17 cellular contexts compared by ENCODE assay signal in the genomic region with DNA sequence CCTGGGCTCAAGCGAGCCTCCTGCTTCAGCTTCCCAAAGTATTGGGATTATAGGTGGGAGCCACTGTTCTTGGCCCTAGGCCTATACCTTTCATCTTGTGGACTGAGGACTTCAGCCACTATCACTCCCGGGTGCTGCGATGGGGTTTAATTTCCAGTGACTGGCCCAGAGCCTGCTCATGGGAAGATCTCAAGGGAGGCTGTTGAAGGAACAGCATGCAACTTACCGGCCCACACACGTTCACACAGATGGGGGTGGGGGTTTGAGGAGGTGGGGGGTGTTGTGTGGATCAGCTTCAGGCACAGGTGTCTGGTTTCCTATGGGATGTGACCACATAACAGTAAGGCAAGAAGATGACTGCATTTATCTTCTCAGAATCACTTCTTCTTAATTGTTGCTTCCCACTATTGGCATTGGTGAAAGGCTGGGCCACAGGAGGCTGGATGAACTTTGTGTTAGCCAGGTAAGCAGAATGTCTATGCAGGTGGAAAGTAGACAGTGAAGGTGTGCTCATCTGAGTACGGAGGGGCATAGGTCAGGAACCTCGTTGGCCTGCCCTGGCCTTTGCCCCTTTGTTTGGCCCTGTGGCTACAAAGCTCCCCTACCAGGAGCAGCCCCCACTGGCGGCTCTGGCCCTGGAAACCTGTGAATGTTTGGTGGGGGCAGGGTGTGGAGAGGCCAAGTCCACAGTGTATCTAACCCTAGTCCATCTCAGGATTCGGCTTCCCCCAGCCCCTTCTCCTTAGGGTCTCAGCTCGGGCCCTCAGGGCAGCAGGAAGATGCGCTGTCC. TPM values are rescaled to one million over a fixed set of nuclear protein-coding genes. Genes with fewer than 3 reads are reported as not detected.
DNase-seq lines count a peak whose midpoint lies in the region; ATAC-seq and TF ChIP-seq lines count a peak whose summit lies in the region.
"Had no signal": no experiment of that assay in that cellular context is flagged by ENCODE, and none has a peak within 500 bp of the region (broad histone marks: within the 10 kb centered on the region; RNA-seq: fewer than 3 reads in every experiment).

No MANE protein-coding gene starts in this region.

- no peaks in the 10 kb centered on the region for H4K20me1 ChIP-seq in smooth muscle cell (ENCODE audit: low read depth)

- H3K9me3 Mint-ChIP-seq in stimulated activated naive CD8-positive, alpha-beta T cell treated with anti-CD3 and anti-CD28 coated beads, Interleukin-15, amount 100 ng/mL, for 72 hours: no peaks in the 10 kb centered on the region
- no peaks in the 10 kb centered on the region for H3K9me3 Mint-ChIP-seq in activated naive CD8-positive, alpha-beta T cell treated with anti-CD3 and anti-CD28 coated beads, Interleukin-2, amount 50 U/mL, for 24 hours
- no peaks in the 10 kb centered on the region for H3K9me3 Mint-ChIP-seq in naive thymus-derived CD4-positive, alpha-beta T cell

- 91% methylated on average over 11 of the region's 11 CpGs for WGBS in smooth muscle cell (ENCODE audit: low lambda C conversion rate)

- POLR2A ChIA-PET in naive thymus-derived CD4-positive, alpha-beta T cell (lab: Charles Lee): interaction anchor here (1.5 to 4.2 kb wide), 2 partner anchors 14 to 90 kb away, joined by 4 to 21 read pairs; no protein-coding TSS in a partner anchor

- H3K9me3 ChIP-seq in naive thymus-derived CD4-positive, alpha-beta T cell (ENCODE audit: control insufficient read depth in 2 of 3, low read length in 3 of 3): no peaks in the 10 kb centered on the region
- H3K9me3 ChIP-seq in smooth muscle cell (replicated peaks; ENCODE audit: low read depth): no peaks in the 10 kb centered on the region
- H3K9me3 ChIP-seq: Caco-2 had no signal

- H3K4me2 ChIP-seq in smooth muscle cell: no peak overlapping the region

- no peaks in the 10 kb centered on the region for H3K79me2 ChIP-seq in smooth muscle cell (ENCODE audit: low read depth)

- intact Hi-C loops in naive thymus-derived CD4-positive, alpha-beta T cell (cut with micrococcal nuclease): loop anchor here (2.0 to 10.0 kb wide), 2 partner anchors 90 to 380 kb away; partner anchors contain the start of gene NSMCE3 (in 1 of the 2)

- no peak overlapping the region for H3K9ac ChIP-seq in smooth muscle cell (ENCODE audit: low read depth)
- H3K9ac ChIP-seq: KMS-11 had no signal

- peaks cover 9 to 30% of the 10 kb centered on the region in 2 donors for H3K4me1 ChIP-seq in naive thymus-derived CD4-positive, alpha-beta T cell (ENCODE audit: control insufficient read depth in 2 of 2, insufficient read depth in 2 of 2, low read length in 2 of 2)
- peaks cover 21% of the 10 kb centered on the region for H3K4me1 ChIP-seq in smooth muscle cell (ENCODE audit: low read depth)
- H3K4me1 ChIP-seq: Caco-2 had no signal

- peaks cover 0 to 5% (median 0%) of the 10 kb centered on the region in 3 experiments for H3K36me3 ChIP-seq in naive thymus-derived CD4-positive, alpha-beta T cell (ENCODE audit: control insufficient read depth in 2 of 3, insufficient read depth in 3 of 3, low read length in 3 of 3)
- no peaks in the 10 kb centered on the region for H3K36me3 ChIP-seq in smooth muscle cell (ENCODE audit: low read depth)
- H3K36me3 ChIP-seq: cardiac muscle cell had no signal

- TF ChIP-seq CTCF in smooth muscle cell (IDR thresholded peaks at IDR 0.05; ENCODE audit: borderline replicate concordance, insufficient read depth, poor library complexity, severe bottlenecking): no peak

- no peak overlapping the region for H3K4me3 ChIP-seq in naive thymus-derived CD4-positive, alpha-beta T cell (ENCODE audit: low read length)
- no peak overlapping the region for H3K4me3 ChIP-seq in smooth muscle cell

- H3K27ac ChIP-seq in naive thymus-derived CD4-positive, alpha-beta T cell (ENCODE audit: low read depth, low read length): no peak overlapping the region
- no peak overlapping the region for H3K27ac ChIP-seq in smooth muscle cell (ENCODE audit: low read depth)
- H3K27ac ChIP-seq: cardiac muscle cell, KMS-11, RWPE1 had no signal

- no peaks in the 10 kb centered on the region for H3K36me3 Mint-ChIP-seq in activated naive CD8-positive, alpha-beta T cell treated with anti-CD3 and anti-CD28 coated beads, Interleukin-2, amount 50 U/mL, for 24 hours (ENCODE audit: low read depth)
- H3K36me3 Mint-ChIP-seq in naive thymus-derived CD4-positive, alpha-beta T cell: peaks cover 0 to 4% (median 0%) of the 10 kb centered on the region in 5 donors

- no peak overlapping the region for H2AFZ ChIP-seq in smooth muscle cell (ENCODE audit: low read depth)

- H3K27me3 ChIP-seq in naive thymus-derived CD4-positive, alpha-beta T cell (ENCODE audit: control insufficient read depth in 2 of 2, insufficient read depth in 2 of 2, low read length in 2 of 2): no peaks in the 10 kb centered on the region
- peaks cover 18% of the 10 kb centered on the region for H3K27me3 ChIP-seq in smooth muscle cell (ENCODE audit: low read depth)

- no peaks in the 10 kb centered on the region for H3F3A ChIP-seq in smooth muscle cell (ENCODE audit: low read depth)

- H3K27me3 Mint-ChIP-seq in stimulated activated naive CD8-positive, alpha-beta T cell treated with anti-CD3 and anti-CD28 coated beads, Interleukin-15, amount 100 ng/mL, for 72 hours: no peaks in the 10 kb centered on the region
- peaks cover 10% of the 10 kb centered on the region for H3K27me3 Mint-ChIP-seq in activated naive CD8-positive, alpha-beta T cell treated with anti-CD3 and anti-CD28 coated beads, Interleukin-2, amount 50 U/mL, for 24 hours
- peaks cover 0 to 38% (median 0%) of the 10 kb centered on the region in 5 donors for H3K27me3 Mint-ChIP-seq in naive thymus-derived CD4-positive, alpha-beta T cell

- CTCF ChIA-PET in naive thymus-derived CD4-positive, alpha-beta T cell (lab: Charles Lee): interaction anchor here (0.6 to 1.3 kb wide), 5 partner anchors 9 to 91 kb away, joined by 3 to 8 read pairs (median 4); no protein-coding TSS in a partner anchor

- peak overlapping the region in 1 of 2 donors; percentile 67 for H3K27ac Mint-ChIP-seq in stimulated activated naive CD8-positive, alpha-beta T cell treated with anti-CD3 and anti-CD28 coated beads, Interleukin-15, amount 100 ng/mL, for 72 hours
- H3K27ac Mint-ChIP-seq in activated naive CD8-positive, alpha-beta T cell treated with anti-CD3 and anti-CD28 coated beads, Interleukin-2, amount 50 U/mL, for 24 hours: no peak overlapping the region
- H3K27ac Mint-ChIP-seq in naive thymus-derived CD4-positive, alpha-beta T cell: peak overlapping the region in 6 of 9 donors; percentile 23 to 81 (median 72)

- no peak for DNase-seq in stimulated activated naive CD8-positive, alpha-beta T cell treated with anti-CD3 and anti-CD28 coated beads, Interleukin-15, amount 100 ng/mL, for 72 hours
- DNase-seq in stimulated activated naive CD8-positive, alpha-beta T cell treated with anti-CD3 and anti-CD28 coated beads, Interleukin-15, Interleukin-2, amounts not matched to agents 100 U/mL and 50 U/mL, for 24 hours: no peak
- no peak for DNase-seq in activated naive CD8-positive, alpha-beta T cell treated with anti-CD3 and anti-CD28 coated beads, Interleukin-2, amount 50 U/mL, for 24 hours
- no peak for DNase-seq in naive thymus-derived CD4-positive, alpha-beta T cell
- DNase-seq in smooth muscle cell (lab: John Stamatoyannopoulos, UW; ENCODE audit: unreplicated experiment) (no peak), dedifferentiated amniotic fluid mesenchymal stem cell (ENCODE audit: extremely low spot score) (no peak)
- DNase-seq: activated CD4-positive, alpha-beta T cell treated with anti-CD3 and anti-CD28 coated beads for 48 hours; Caco-2; erythroblast; GOT3; NCI-H2081 treated with DMSO at 0.1 percent for 48 hours had no signal

- ATAC-seq in stimulated activated naive CD8-positive, alpha-beta T cell treated with anti-CD3 and anti-CD28 coated beads, Interleukin-15, amount 100 ng/mL, for 72 hours: no peak
- ATAC-seq in stimulated activated naive CD8-positive, alpha-beta T cell treated with anti-CD3 and anti-CD28 coated beads, Interleukin-15, Interleukin-2, amounts not matched to agents 100 U/mL and 50 U/mL, for 24 hours: no peak
- ATAC-seq in activated naive CD8-positive, alpha-beta T cell treated with anti-CD3 and anti-CD28 coated beads, Interleukin-2, amount 50 U/mL, for 24 hours: no peak
- ATAC-seq in naive thymus-derived CD4-positive, alpha-beta T cell: no peak
- ATAC-seq in HG03108 (IDR thresholded peaks at IDR 0.05; ENCODE audit: unreplicated experiment): no peak

- H3K4me1 Mint-ChIP-seq in stimulated activated naive CD8-positive, alpha-beta T cell treated with anti-CD3 and anti-CD28 coated beads, Interleukin-15, amount 100 ng/mL, for 72 hours: peaks cover 39% of the 10 kb centered on the region
- peaks cover 27% of the 10 kb centered on the region for H3K4me1 Mint-ChIP-seq in activated naive CD8-positive, alpha-beta T cell treated with anti-CD3 and anti-CD28 coated beads, Interleukin-2, amount 50 U/mL, for 24 hours
- H3K4me1 Mint-ChIP-seq in naive thymus-derived CD4-positive, alpha-beta T cell: peaks cover 15 to 30% (median 24%) of the 10 kb centered on the region in 7 donors

- H3K4me3 Mint-ChIP-seq in stimulated activated naive CD8-positive, alpha-beta T cell treated with anti-CD3 and anti-CD28 coated beads, Interleukin-15, amount 100 ng/mL, for 72 hours: peak overlapping the region; percentile 69 to 86
- peak overlapping the region; percentile 67 for H3K4me3 Mint-ChIP-seq in activated naive CD8-positive, alpha-beta T cell treated with anti-CD3 and anti-CD28 coated beads, Interleukin-2, amount 50 U/mL, for 24 hours
- H3K4me3 Mint-ChIP-seq in naive thymus-derived CD4-positive, alpha-beta T cell: peak overlapping the region; percentile 48 to 92 (median 77)

RNA-seq across cellular contexts. Expression of gene APBA2, which starts 1.4 kb away (rescaled TPM):
- total RNA-seq in naive thymus-derived CD4-positive, alpha-beta T cell: 100 to 1,000 TPM in 3 of 5 experiments, 10 to 100 TPM in 1, 1 to 10 TPM in 1; 7.7 to 139 (median 110) TPM
- 100 to 1,000 TPM in 1 of 2 donors, 10 to 100 TPM in 1; 59.7 to 113 TPM for polyA plus RNA-seq in naive thymus-derived CD4-positive, alpha-beta T cell
- 10.2 and 13.6 TPM in 2 replicates for total RNA-seq in smooth muscle cell
- polyA plus RNA-seq in smooth muscle cell: 14.9 and 23.1 TPM in 2 replicates
- total RNA-seq: Caco-2 had no signal

RNA-seq across cellular contexts. Expression of gene GOLGA6L7, which starts 35.9 kb away (rescaled TPM):
- total RNA-seq in naive thymus-derived CD4-positive, alpha-beta T cell: not detected
- not detected for polyA plus RNA-seq in naive thymus-derived CD4-positive, alpha-beta T cell
- total RNA-seq in smooth muscle cell: not detected in 2 replicates
- 0.19 TPM in 1 of 2 replicates, not detected in the other for polyA plus RNA-seq in smooth muscle cell
- total RNA-seq: Caco-2, cardiac muscle cell, frontal cortex, mesenteric fat pad had no signal
